ENCODE assay signal across 8 cellular contexts in genomic region chr15:39801641-39802309, GRCh38. TPM values are rescaled to one million over a fixed set of nuclear protein-coding genes. Genes with fewer than 3 reads are reported as not detected.
DNase-seq lines count a peak whose midpoint lies in the region; ATAC-seq, FAIRE-seq and TF ChIP-seq lines count a peak whose summit lies in the region.

No MANE protein-coding gene starts in this region.

- H3K4me3 ChIP-seq in LNCaP clone FGC (ENCODE audit: low read depth, low read length) (no peak overlapping the region), mammary epithelial cell (replicated peaks in 1 of 3; ENCODE audit: insufficient read depth in 1 of 3, low read depth in 2 of 3, low read length in 3 of 3) (no peak overlapping the region)

- no peaks in the 10 kb centered on the region for H3K9me3 ChIP-seq in mammary epithelial cell (replicated peaks; ENCODE audit: insufficient read depth, low read length)

- H3K9me3 Mint-ChIP-seq in progenitor cell of endocrine pancreas (ENCODE audit: low read depth): no peaks in the 10 kb centered on the region

- no peak overlapping the region for H3K27ac Mint-ChIP-seq in progenitor cell of endocrine pancreas

- DNase-seq in D341Med (ENCODE audit: low spot score) (peak; percentile 58), GM19239 (ENCODE audit: insufficient read length, low spot score) (peak; percentile 19), LNCaP clone FGC (ENCODE audit: low read depth) (no peak), mammary epithelial cell (peak; percentile 28), progenitor cell of endocrine pancreas (ENCODE audit: low spot score, unreplicated experiment) (no peak)

- no peak overlapping the region for H3K27ac ChIP-seq in mammary epithelial cell (ENCODE audit: insufficient read depth, low read depth, low read length)

- dilution Hi-C loops in mammary epithelial cell (cut with HindIII; ENCODE audit: low sequenced_read_pairs): no loop called here

- no peaks in the 10 kb centered on the region for H4K20me1 ChIP-seq in mammary epithelial cell (ENCODE audit: insufficient read depth, low read length)

- H3K27me3 Mint-ChIP-seq in progenitor cell of endocrine pancreas: peaks cover 3% of the 10 kb centered on the region

- no peaks in the 10 kb centered on the region for H3K36me3 Mint-ChIP-seq in progenitor cell of endocrine pancreas (ENCODE audit: insufficient read depth)

- FAIRE-seq in GM19239 (lab: Jason Lieb, UNC): peak; percentile 60

- H3K4me3 Mint-ChIP-seq in progenitor cell of endocrine pancreas (ENCODE audit: low read depth): no peak overlapping the region

- peaks cover 3% of the 10 kb centered on the region for H3K4me1 Mint-ChIP-seq in progenitor cell of endocrine pancreas (ENCODE audit: low read depth)

- CTCF ChIA-PET in mammary epithelial cell (lab: Charles Lee; ENCODE audit: low non-redundant PET): no interaction called here

- TF ChIP-seq CTCF in LNCaP clone FGC (IDR thresholded peaks at IDR 0.05; ENCODE audit: control insufficient read depth, extremely low read depth, insufficient read depth) (peak; percentile 49), mammary epithelial cell (conservative IDR thresholded peaks at IDR 0.05 in 1 of 2, IDR thresholded peaks at IDR 0.05 in 1 of 2; ENCODE audit: extremely low read depth in 1 of 2, insufficient read depth in 1 of 2, low read depth in 1 of 2, low read length in 2 of 2) (peak; percentile 58 to 70), progenitor cell of endocrine pancreas (IDR thresholded peaks at IDR 0.05; ENCODE audit: unreplicated experiment) (peak; percentile 44)

- H3K36me3 ChIP-seq in mammary epithelial cell (ENCODE audit: insufficient read depth, low read length): peaks cover 5% of the 10 kb centered on the region

- in situ Hi-C loops in mammary epithelial cell (cut with MboI; ENCODE audit: low sequenced_read_pairs in 2 of 2): no loop called here

- no peaks in the 10 kb centered on the region for H3K79me2 ChIP-seq in mammary epithelial cell (ENCODE audit: insufficient read depth, low read length)

- BruUV-seq in mammary epithelial cell (replicated peaks; lab: Mats Ljungman, UMichigan): no TSS peak

- H2AFZ ChIP-seq in mammary epithelial cell (ENCODE audit: low read depth, low read length): no peak overlapping the region

- ATAC-seq in GM21825 (IDR thresholded peaks at IDR 0.05; ENCODE audit: unreplicated experiment) (no peak), HG02884 (IDR thresholded peaks at IDR 0.05; ENCODE audit: unreplicated experiment) (no peak), HG02840 (IDR thresholded peaks at IDR 0.05; ENCODE audit: low FRiP score, unreplicated experiment) (no peak)

- intact Hi-C loops in mammary epithelial cell (cut with micrococcal nuclease): loop anchor here (1.0 to 5.0 kb wide), 4 partner anchors 41 to 176 kb away; partner anchors contain the start of gene EIF2AK4

- peaks cover 16% of the 10 kb centered on the region for H3K4me1 ChIP-seq in mammary epithelial cell (ENCODE audit: insufficient read depth, low read length)

- 73% methylated on average over 19 of the region's 19 CpGs for WGBS in mammary epithelial cell (ENCODE audit: low coverage, missing lambda C conversion rate)

- H3K4me2 ChIP-seq in mammary epithelial cell (ENCODE audit: insufficient read depth, low read depth, low read length): no peak overlapping the region

- no peak overlapping the region for H3K9ac ChIP-seq in mammary epithelial cell (ENCODE audit: insufficient read depth, low read length)

- no peaks in the 10 kb centered on the region for H3K27me3 ChIP-seq in mammary epithelial cell (ENCODE audit: insufficient read depth, low read length)

RNA-seq across cellular contexts. Expression of gene FSIP1, which starts 19.1 kb away (rescaled TPM):
- total RNA-seq in mammary epithelial cell: 1 to 10 TPM; 3.6 to 3.8 TPM
- polyA plus RNA-seq in mammary epithelial cell: 1.2 TPM
- polyA minus RNA-seq in mammary epithelial cell: not detected
- 1.6 and 2.5 TPM in 2 replicates for total RNA-seq in progenitor cell of endocrine pancreas

Comparison
In these comparisons a context has a peak if more than half of its experiments do, and no peak if none do; other contexts are left out.
1. DNase-seq: peak in D341Med (single experiment), GM19239 (single experiment) and mammary epithelial cell (single experiment); none in LNCaP clone FGC (single experiment) and progenitor cell of endocrine pancreas (single experiment).
2. Peak in every context shown above with its lines, with median percentiles within 50 percentile points of each other: CTCF ChIP-seq.